28 cellular contexts compared by ENCODE assay signal in the genomic region with DNA sequence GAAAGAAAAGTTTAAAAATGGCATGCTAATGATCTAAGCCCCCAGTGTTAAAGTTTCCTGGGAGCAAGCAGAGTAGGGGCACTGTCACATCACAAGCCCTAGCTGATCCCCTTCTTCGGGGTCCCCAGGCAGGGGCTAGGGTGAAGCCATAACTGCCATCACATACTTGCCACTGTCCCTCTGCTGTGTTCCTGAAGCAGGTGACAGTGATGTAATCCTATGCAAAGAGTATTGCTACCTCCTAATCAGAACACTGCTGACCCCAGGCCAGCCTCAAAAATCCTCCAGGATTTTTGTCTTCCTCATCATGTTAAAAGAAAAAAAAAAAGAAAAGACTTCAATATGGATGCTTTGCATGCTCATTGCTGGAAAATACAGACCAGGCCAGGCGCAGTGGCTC. TPM values are rescaled to one million over a fixed set of nuclear protein-coding genes. Genes with fewer than 3 reads are reported as not detected.
A peak's percentile ranks its signal among the peaks of the same experiment; 100 is the strongest.
DNase-seq lines count a peak whose midpoint lies in the region; ATAC-seq, FAIRE-seq and TF ChIP-seq lines count a peak whose summit lies in the region.
"Had no signal": no experiment of that assay in that cellular context is flagged by ENCODE, and none has a peak within 500 bp of the region (broad histone marks: within the 10 kb centered on the region; RNA-seq: fewer than 3 reads in every experiment).

No MANE protein-coding gene starts in this region.

- no peak overlapping the region for H3K4me3 ChIP-seq in liver (ENCODE audit: low read depth in 1 of 3, low read length in 3 of 3)
- H3K4me3 ChIP-seq in HepG2 (replicated peaks in 1 of 3; ENCODE audit: insufficient read depth in 1 of 3, low read depth in 2 of 3, low read length in 3 of 3): no peak overlapping the region
- no peak overlapping the region for H3K4me3 ChIP-seq in pancreas
- no peak overlapping the region for H3K4me3 ChIP-seq in right cardiac atrium (ENCODE audit: low read length)

- no peak overlapping the region for H3K27ac Mint-ChIP-seq in activated T-helper 1 cell treated with anti-CD3 and anti-CD28 coated beads, Interleukin-12 subunit alpha, Interleukin-12 subunit beta, Interleukin-2, Interleukin-4 antibody, amounts not matched to agents 30 ng/mL and 10 ng/mL and 1 ng/mL, durations not matched to agents 14 hours and 24 hours and 36 hours
- H3K27ac Mint-ChIP-seq in memory B cell: no peak overlapping the region
- H3K27ac Mint-ChIP-seq: CD8-positive, alpha-beta T cell; stimulated activated naive CD8-positive, alpha-beta T cell treated with anti-CD3 and anti-CD28 coated beads, Interleukin-15, Interleukin-2, amounts not matched to agents 100 ng/mL and 50 ng/mL, for 24 hours had no signal

- intact Hi-C loops in HepG2 (cut with micrococcal nuclease; ENCODE audit: unreplicated experiment): loop anchor here (5.0 kb wide), 1 partner anchor 138 kb away; no protein-coding TSS in a partner anchor
- intact Hi-C loops in activated T-helper 1 cell treated with anti-CD3 and anti-CD28 coated beads, Interleukin-12 subunit alpha, Interleukin-12 subunit beta, Interleukin-2, Interleukin-4 antibody, amounts not matched to agents 30 ng/mL and 10 ng/mL and 1 ng/mL, durations not matched to agents 14 hours and 24 hours and 36 hours (cut with micrococcal nuclease): no loop called here
- intact Hi-C loops in pancreas (cut with DNase I): no loop called here
- intact Hi-C loops in right cardiac atrium (cut with DNase I): loop anchor here in 1 of 4 donors (10.0 kb wide), 1 partner anchor 141 kb away; no protein-coding TSS in a partner anchor

- ATAC-seq in HepG2: no peak
- ATAC-seq in memory B cell (ENCODE audit: low read depth): no peak
- ATAC-seq in pancreas: no peak
- ATAC-seq in right cardiac atrium: no peak
- ATAC-seq: activated T-cell treated with anti-CD3 and anti-CD28 coated beads, Interleukin-2, amount 50 U/mL, for 4 hours; CD8-positive, alpha-beta T cell; heart left ventricle; naive thymus-derived CD4-positive, alpha-beta T cell; WTC11 had no signal

- no peak for TF ChIP-seq POLR2A in HepG2 (IDR thresholded peaks at IDR 0.05; ENCODE audit: insufficient read depth in 1 of 2, low read depth in 2 of 2, low read length in 2 of 2)

- TF ChIP-seq EP300 in HepG2 (IDR thresholded peaks at IDR 0.05; ENCODE audit: low read depth in 2 of 2, low read length in 2 of 2): no peak
- no peak for TF ChIP-seq EP300 in HepG2 (CRISPR knock-in tag; IDR thresholded peaks at IDR 0.05; ENCODE audit: borderline replicate concordance)

- H3K36me3 Mint-ChIP-seq in activated T-helper 1 cell treated with anti-CD3 and anti-CD28 coated beads, Interleukin-12 subunit alpha, Interleukin-12 subunit beta, Interleukin-2, Interleukin-4 antibody, amounts not matched to agents 30 ng/mL and 10 ng/mL and 1 ng/mL, durations not matched to agents 14 hours and 24 hours and 36 hours (ENCODE audit: low read depth): peaks cover 25% of the 10 kb centered on the region
- peaks cover 6% of the 10 kb centered on the region for H3K36me3 Mint-ChIP-seq in memory B cell

- peaks cover 12% of the 10 kb centered on the region for H3K9me3 Mint-ChIP-seq in activated T-helper 1 cell treated with anti-CD3 and anti-CD28 coated beads, Interleukin-12 subunit alpha, Interleukin-12 subunit beta, Interleukin-2, Interleukin-4 antibody, amounts not matched to agents 30 ng/mL and 10 ng/mL and 1 ng/mL, durations not matched to agents 14 hours and 24 hours and 36 hours
- H3K9me3 Mint-ChIP-seq in memory B cell: no peaks in the 10 kb centered on the region
- H3K9me3 Mint-ChIP-seq: activated T-cell treated with anti-CD3 and anti-CD28 coated beads, Interleukin-2, amount 50 U/mL, for 4 hours; CD8-positive, alpha-beta T cell; stimulated activated naive CD8-positive, alpha-beta T cell treated with anti-CD3 and anti-CD28 coated beads, Interleukin-15, Interleukin-2, amounts not matched to agents 100 ng/mL and 50 ng/mL, for 24 hours had no signal

- H3K4me2 ChIP-seq in HepG2 (ENCODE audit: low read depth, low read length): no peak overlapping the region; the same call in 1 of the 2 replicates

- H3K4me1 ChIP-seq in liver (ENCODE audit: control insufficient read depth in 4 of 4, insufficient read depth in 4 of 4, low read length in 3 of 4): peaks cover 6 to 21% (median 14%) of the 10 kb centered on the region in 4 donors
- peaks cover 35% of the 10 kb centered on the region for H3K4me1 ChIP-seq in HepG2 (ENCODE audit: insufficient read depth, low read length)
- H3K4me1 ChIP-seq in pancreas: peaks cover 0 to 6% (median 0%) of the 10 kb centered on the region in 3 donors
- H3K4me1 ChIP-seq in right cardiac atrium (ENCODE audit: control insufficient read depth, insufficient read depth, low read length): no peaks in the 10 kb centered on the region
- H3K4me1 ChIP-seq: testis had no signal

- CTCF ChIA-PET in HepG2 (lab: Yijun Ruan, JAX; ENCODE audit: low intra/inter-chr PET ratio, low total read pairs): no interaction called here

- H3K36me3 ChIP-seq in liver (ENCODE audit: control insufficient read depth in 4 of 4, insufficient read depth in 3 of 4, low read depth in 1 of 4, low read length in 3 of 4) (peaks cover 2 to 15% (median 9%) of the 10 kb centered on the region in 4 donors), HepG2 (replicated peaks in 1 of 2; ENCODE audit: control insufficient read depth in 1 of 2, insufficient read depth in 2 of 2, low read length in 2 of 2) (peaks cover 3 to 13% of the 10 kb centered on the region in 2 experiments; a peak in 4 of 5 replicates), pancreas (peaks cover 0 to 6% (median 0%) of the 10 kb centered on the region in 3 donors)

- DNase-seq in HepG2 (ENCODE audit: low spot score) (no peak), memory B cell (ENCODE audit: low spot score in 2 of 2) (no peak), pancreas (no peak), NCI-H187 treated with DMSO at 0.1 percent for 48 hours (lab: John Stamatoyannopoulos, UW) (no peak), right cardiac atrium (no peak)
- DNase-seq in activated T-helper 1 cell treated with anti-CD3 and anti-CD28 coated beads, Interleukin-12 subunit alpha, Interleukin-12 subunit beta, Interleukin-2, Interleukin-4 antibody, amounts not matched to agents 30 ng/mL and 10 ng/mL and 1 ng/mL, durations not matched to agents 14 hours and 24 hours and 36 hours (ENCODE audit: low spot score): no peak
- DNase-seq: activated naive CD4-positive, alpha-beta T cell; activated T-cell treated with anti-CD3 and anti-CD28 coated beads, Interleukin-2, amount 50 U/mL, for 4 hours; AML-193; CD8-positive, alpha-beta T cell; DMS153; foreskin melanocyte; heart left ventricle; IMR-90; kidney; midbrain; naive thymus-derived CD4-positive, alpha-beta T cell; NCI-H446 treated with DMSO at 0.1 percent for 48 hours; NCI-H82; testis had no signal

- no TSS peak for BruUV-seq in HepG2 (replicated peaks; lab: Mats Ljungman, UMichigan)

- H4K20me1 ChIP-seq in HepG2 (ENCODE audit: insufficient read depth, low read length): no peaks in the 10 kb centered on the region

- H3K9me3 ChIP-seq in liver (ENCODE audit: control insufficient read depth in 4 of 4, low read length in 3 of 4): no peaks in the 10 kb centered on the region
- no peaks in the 10 kb centered on the region for H3K9me3 ChIP-seq in HepG2 (ENCODE audit: low read length)
- no peaks in the 10 kb centered on the region for H3K9me3 ChIP-seq in pancreas
- no peaks in the 10 kb centered on the region for H3K9me3 ChIP-seq in right cardiac atrium (ENCODE audit: control insufficient read depth, low read length)
- H3K9me3 ChIP-seq: adrenal gland, heart left ventricle, testis had no signal

- H3K27ac ChIP-seq in liver (ENCODE audit: low read depth in 1 of 2, low read length in 2 of 2) (peak overlapping the region; percentile 67 to 72), HepG2 (ENCODE audit: extremely low read length, insufficient read depth, low read length) (no peak overlapping the region), pancreas (no peak overlapping the region), right cardiac atrium (ENCODE audit: low read length) (no peak overlapping the region)
- H3K27ac ChIP-seq: heart left ventricle, parathyroid adenoma, testis had no signal

- H3K79me2 ChIP-seq in HepG2 (ENCODE audit: insufficient read depth, low read length): peaks cover 15% of the 10 kb centered on the region
- H3K79me2 ChIP-seq: parathyroid adenoma had no signal

- no peaks in the 10 kb centered on the region for H3K27me3 ChIP-seq in liver (ENCODE audit: control insufficient read depth in 4 of 4, insufficient read depth in 4 of 4, low read length in 3 of 4)
- H3K27me3 ChIP-seq in HepG2 (ENCODE audit: control insufficient read depth in 1 of 2, insufficient read depth in 2 of 2, low read length in 2 of 2): no peaks in the 10 kb centered on the region
- no peaks in the 10 kb centered on the region for H3K27me3 ChIP-seq in pancreas
- H3K27me3 ChIP-seq in right cardiac atrium (ENCODE audit: control insufficient read depth, insufficient read depth): no peaks in the 10 kb centered on the region
- H3K27me3 ChIP-seq: adrenal gland, heart left ventricle, testis had no signal

- H3K9ac ChIP-seq in liver (ENCODE audit: low read depth in 1 of 2, low read length in 2 of 2) (no peak overlapping the region), HepG2 (ENCODE audit: insufficient read depth, low read depth, low read length) (no peak overlapping the region)
- H3K9ac ChIP-seq: parathyroid adenoma had no signal

- H3K4me1 Mint-ChIP-seq in activated T-helper 1 cell treated with anti-CD3 and anti-CD28 coated beads, Interleukin-12 subunit alpha, Interleukin-12 subunit beta, Interleukin-2, Interleukin-4 antibody, amounts not matched to agents 30 ng/mL and 10 ng/mL and 1 ng/mL, durations not matched to agents 14 hours and 24 hours and 36 hours (ENCODE audit: low read depth): peaks cover 29% of the 10 kb centered on the region
- peaks cover 11% of the 10 kb centered on the region for H3K4me1 Mint-ChIP-seq in memory B cell

- POLR2A ChIA-PET in HepG2 (lab: Yijun Ruan, JAX): no interaction called here

- no peak for FAIRE-seq in HepG2 (lab: Jason Lieb, UNC)
- FAIRE-seq in pancreas (lab: Jason Lieb, UNC): no peak
- FAIRE-seq: GM12891, kidney had no signal

- H3K4me3 Mint-ChIP-seq in activated T-helper 1 cell treated with anti-CD3 and anti-CD28 coated beads, Interleukin-12 subunit alpha, Interleukin-12 subunit beta, Interleukin-2, Interleukin-4 antibody, amounts not matched to agents 30 ng/mL and 10 ng/mL and 1 ng/mL, durations not matched to agents 14 hours and 24 hours and 36 hours: peak overlapping the region; percentile 98
- H3K4me3 Mint-ChIP-seq in memory B cell: peak overlapping the region; percentile 90

- in situ Hi-C loops in HepG2 (cut with HindIII; ENCODE audit: extremely low pct_ligation_motif_present, low pct_unique_long_range_greater_than_20kb): no loop called here

- no peak for TF ChIP-seq RAD21 in liver (IDR thresholded peaks at IDR 0.05)
- TF ChIP-seq RAD21 in HepG2 (CRISPR knock-in tag; IDR thresholded peaks at IDR 0.05): no peak

- TF ChIP-seq CTCF in liver (IDR thresholded peaks at IDR 0.05; ENCODE audit: low read depth, low read length, missing input control) (no peak), HepG2 (CRISPR knock-in tag; IDR thresholded peaks at IDR 0.05) (no peak), pancreas (IDR thresholded peaks at IDR 0.05) (no peak)

- H3K27me3 Mint-ChIP-seq in activated T-helper 1 cell treated with anti-CD3 and anti-CD28 coated beads, Interleukin-12 subunit alpha, Interleukin-12 subunit beta, Interleukin-2, Interleukin-4 antibody, amounts not matched to agents 30 ng/mL and 10 ng/mL and 1 ng/mL, durations not matched to agents 14 hours and 24 hours and 36 hours (ENCODE audit: insufficient read depth): peaks cover 10% of the 10 kb centered on the region
- H3K27me3 Mint-ChIP-seq in memory B cell: no peaks in the 10 kb centered on the region
- H3K27me3 Mint-ChIP-seq: stimulated activated naive CD8-positive, alpha-beta T cell treated with anti-CD3 and anti-CD28 coated beads, Interleukin-15, Interleukin-2, amounts not matched to agents 100 ng/mL and 50 ng/mL, for 24 hours had no signal

- H2AFZ ChIP-seq in HepG2 (ENCODE audit: low read length): no peak overlapping the region

- WGBS in liver: 92% methylated on average over 2 of the region's 2 CpGs
- WGBS in HepG2 (ENCODE audit: low lambda C conversion rate): 60% methylated on average over 2 of the region's 2 CpGs
- 77 to 87% methylated on average over 2 of the region's 2 CpGs for whole genome bisulfite sequencing in pancreas, 2 donors
- WGBS in right cardiac atrium: 89% methylated on average over 2 of the region's 2 CpGs

RNA-seq across cellular contexts. Expression of a gene that starts 1.2 kb away (rescaled TPM):
- 10 to 100 TPM in 1 of 2 donors, 1 to 10 TPM in 1; 7.4 to 26.4 TPM for total RNA-seq in liver
- 1 to 10 TPM; 5.4 to 6.0 TPM for polyA plus RNA-seq in liver
- total RNA-seq in HepG2 (2016; rRNA removed; fragmentation: Illumina TruSeq; extraction: Trizol): 51.4 and 66.2 TPM in 2 replicates
- 22.7 and 23.4 TPM in 2 replicates for total RNA-seq in HepG2 (2016; cell fraction: cytosol; rRNA removed; fragmentation: Illumina TruSeq; extraction: Trizol; ENCODE audit: low read depth)
- 53.2 and 65.5 TPM in 2 replicates for total RNA-seq in HepG2 (2016; cell fraction: insoluble cytoplasmic fraction; rRNA removed; fragmentation: Illumina TruSeq; extraction: Trizol)
- total RNA-seq in HepG2 (2016; cell fraction: membrane; rRNA removed; fragmentation: Illumina TruSeq; extraction: Trizol): 26.8 and 27.2 TPM in 2 replicates
- 36.7 and 42.5 TPM in 2 replicates for total RNA-seq in HepG2 (2016; cell fraction: nucleus; rRNA removed; fragmentation: Illumina TruSeq; extraction: Trizol)
- 12.1 and 16.8 TPM in 2 replicates for polyA plus RNA-seq in HepG2 (2011; rRNA removed)
- 9.6 and 13.1 TPM in 2 replicates for polyA plus RNA-seq in HepG2 (2011; cell fraction: cytosol; rRNA removed)
- 14.0 and 22.1 TPM in 2 replicates for polyA plus RNA-seq in HepG2 (2011; cell fraction: nucleus; rRNA removed)
- 7.1 and 12.7 TPM in 2 replicates for polyA plus RNA-seq in HepG2 (2012)
- 9.8 and 11.9 TPM in 2 replicates for polyA plus RNA-seq in HepG2 (2016; cell fraction: cytosol; fragmentation: Illumina TruSeq; extraction: Trizol; ENCODE audit: low read depth)
- polyA plus RNA-seq in HepG2 (2016; cell fraction: insoluble cytoplasmic fraction; fragmentation: Illumina TruSeq; extraction: Trizol; ENCODE audit: low read depth): 71.8 and 75.5 TPM in 2 replicates
- 18.4 and 19.2 TPM in 2 replicates for polyA plus RNA-seq in HepG2 (2016; cell fraction: membrane; fragmentation: Illumina TruSeq; extraction: Trizol; ENCODE audit: low read depth)
- 57.5 and 58.7 TPM in 2 replicates for polyA plus RNA-seq in HepG2 (2016; cell fraction: nucleus; fragmentation: Illumina TruSeq; extraction: Trizol; ENCODE audit: insufficient read depth, low read depth)
- 15.8 and 70.0 TPM in 2 replicates for polyA minus RNA-seq in HepG2 (2011; rRNA and poly(A)+ RNA removed; ENCODE audit: low replicate concordance)
- 9.1 and 12.9 TPM in 2 replicates for polyA minus RNA-seq in HepG2 (2011; cell fraction: cytosol; rRNA and poly(A)+ RNA removed)
- 17.5 and 18.8 TPM in 2 replicates for polyA minus RNA-seq in HepG2 (2011; cell fraction: nucleus; rRNA and poly(A)+ RNA removed)
- 73.8 and 87.0 TPM in 2 replicates for total RNA-seq in activated T-helper 1 cell treated with anti-CD3 and anti-CD28 coated beads, Interleukin-12 subunit alpha, Interleukin-12 subunit beta, Interleukin-2, Interleukin-4 antibody, amounts not matched to agents 30 ng/mL and 10 ng/mL and 1 ng/mL, durations not matched to agents 14 hours and 24 hours and 36 hours
- total RNA-seq in pancreas: 1 to 10 TPM; 4.0 to 5.4 (median 5.1) TPM
- polyA plus RNA-seq in pancreas: 1 to 10 TPM; 4.7 to 8.8 TPM
- 1 to 10 TPM; 4.3 to 7.9 (median 6.4) TPM for total RNA-seq in right cardiac atrium
- polyA plus RNA-seq in right cardiac atrium: 4.3 TPM

RNA-seq across cellular contexts. Expression of a gene that starts 45.7 kb away (rescaled TPM):
- total RNA-seq in liver: 10 to 100 TPM; 25.7 to 41.7 TPM
- 10 to 100 TPM; 20.4 to 31.0 TPM for polyA plus RNA-seq in liver
- 31.0 and 39.5 TPM in 2 replicates for total RNA-seq in HepG2 (2016; rRNA removed; fragmentation: Illumina TruSeq; extraction: Trizol)
- 58.3 and 64.9 TPM in 2 replicates for total RNA-seq in HepG2 (2016; cell fraction: cytosol; rRNA removed; fragmentation: Illumina TruSeq; extraction: Trizol; ENCODE audit: low read depth)
- total RNA-seq in HepG2 (2016; cell fraction: insoluble cytoplasmic fraction; rRNA removed; fragmentation: Illumina TruSeq; extraction: Trizol): 32.3 and 33.3 TPM in 2 replicates
- total RNA-seq in HepG2 (2016; cell fraction: membrane; rRNA removed; fragmentation: Illumina TruSeq; extraction: Trizol): 113 and 119 TPM in 2 replicates
- total RNA-seq in HepG2 (2016; cell fraction: nucleus; rRNA removed; fragmentation: Illumina TruSeq; extraction: Trizol): 17.3 and 21.7 TPM in 2 replicates
- polyA plus RNA-seq in HepG2 (2011; rRNA removed): 76.5 and 82.8 TPM in 2 replicates
- 90.5 and 92.1 TPM in 2 replicates for polyA plus RNA-seq in HepG2 (2011; cell fraction: cytosol; rRNA removed)
- polyA plus RNA-seq in HepG2 (2011; cell fraction: nucleus; rRNA removed): 33.9 and 37.1 TPM in 2 replicates
- 39.1 and 50.3 TPM in 2 replicates for polyA plus RNA-seq in HepG2 (2012)
- 108 and 109 TPM in 2 replicates for polyA plus RNA-seq in HepG2 (2016; cell fraction: cytosol; fragmentation: Illumina TruSeq; extraction: Trizol; ENCODE audit: low read depth)
- 32.4 and 39.7 TPM in 2 replicates for polyA plus RNA-seq in HepG2 (2016; cell fraction: insoluble cytoplasmic fraction; fragmentation: Illumina TruSeq; extraction: Trizol; ENCODE audit: low read depth)
- polyA plus RNA-seq in HepG2 (2016; cell fraction: membrane; fragmentation: Illumina TruSeq; extraction: Trizol; ENCODE audit: low read depth): 111 and 130 TPM in 2 replicates
- 25.3 and 27.6 TPM in 2 replicates for polyA plus RNA-seq in HepG2 (2016; cell fraction: nucleus; fragmentation: Illumina TruSeq; extraction: Trizol; ENCODE audit: insufficient read depth, low read depth)
- 192 and 280 TPM in 2 replicates for polyA minus RNA-seq in HepG2 (2011; rRNA and poly(A)+ RNA removed; ENCODE audit: low replicate concordance)
- polyA minus RNA-seq in HepG2 (2011; cell fraction: cytosol; rRNA and poly(A)+ RNA removed): 89.2 and 103 TPM in 2 replicates
- polyA minus RNA-seq in HepG2 (2011; cell fraction: nucleus; rRNA and poly(A)+ RNA removed): 50.3 and 54.8 TPM in 2 replicates
- total RNA-seq in activated T-helper 1 cell treated with anti-CD3 and anti-CD28 coated beads, Interleukin-12 subunit alpha, Interleukin-12 subunit beta, Interleukin-2, Interleukin-4 antibody, amounts not matched to agents 30 ng/mL and 10 ng/mL and 1 ng/mL, durations not matched to agents 14 hours and 24 hours and 36 hours: 122 and 127 TPM in 2 replicates
- total RNA-seq in pancreas: 10 to 100 TPM; 36.3 to 55.2 (median 44.5) TPM
- 10 to 100 TPM; 23.7 to 33.2 TPM for polyA plus RNA-seq in pancreas
- 10 to 100 TPM; 71.9 to 79.2 (median 72.8) TPM for total RNA-seq in right cardiac atrium
- 40.6 TPM for polyA plus RNA-seq in right cardiac atrium

RNA-seq across cellular contexts. Expression of a gene that starts 46.5 kb away (rescaled TPM):
- total RNA-seq in liver: under 1 TPM; under 0.01 TPM
- polyA plus RNA-seq in liver: under 1 TPM in 1 of 2 donors, not detected in 1; 0.02 TPM
- total RNA-seq in HepG2 (2016; rRNA removed; fragmentation: Illumina TruSeq; extraction: Trizol): 0.01 and 0.02 TPM in 2 replicates
- total RNA-seq in HepG2 (2016; cell fraction: cytosol; rRNA removed; fragmentation: Illumina TruSeq; extraction: Trizol; ENCODE audit: low read depth): not detected in 2 replicates
- total RNA-seq in HepG2 (2016; cell fraction: insoluble cytoplasmic fraction; rRNA removed; fragmentation: Illumina TruSeq; extraction: Trizol): 0.01 TPM in 1 of 2 replicates, not detected in the other
- total RNA-seq in HepG2 (2016; cell fraction: membrane; rRNA removed; fragmentation: Illumina TruSeq; extraction: Trizol): not detected in 2 replicates
- total RNA-seq in HepG2 (2016; cell fraction: nucleus; rRNA removed; fragmentation: Illumina TruSeq; extraction: Trizol): 0.03 TPM in 1 of 2 replicates, not detected in the other
- polyA plus RNA-seq in HepG2 (2011; rRNA removed): not detected in 2 replicates
- polyA plus RNA-seq in HepG2 (2011; cell fraction: cytosol; rRNA removed): under 0.01 TPM in 2 replicates
- polyA plus RNA-seq in HepG2 (2011; cell fraction: nucleus; rRNA removed): under 0.01 TPM in 1 of 2 replicates, not detected in the other
- not detected in 2 replicates for polyA plus RNA-seq in HepG2 (2012)
- polyA plus RNA-seq in HepG2 (2016; cell fraction: cytosol; fragmentation: Illumina TruSeq; extraction: Trizol; ENCODE audit: low read depth): 0.01 TPM in 2 replicates
- 0.05 TPM in 1 of 2 replicates, not detected in the other for polyA plus RNA-seq in HepG2 (2016; cell fraction: insoluble cytoplasmic fraction; fragmentation: Illumina TruSeq; extraction: Trizol; ENCODE audit: low read depth)
- 0.01 TPM in 2 replicates for polyA plus RNA-seq in HepG2 (2016; cell fraction: membrane; fragmentation: Illumina TruSeq; extraction: Trizol; ENCODE audit: low read depth)
- not detected in 2 replicates for polyA plus RNA-seq in HepG2 (2016; cell fraction: nucleus; fragmentation: Illumina TruSeq; extraction: Trizol; ENCODE audit: insufficient read depth, low read depth)
- 0.02 TPM in 2 replicates for polyA minus RNA-seq in HepG2 (2011; rRNA and poly(A)+ RNA removed; ENCODE audit: low replicate concordance)
- not detected in 2 replicates for polyA minus RNA-seq in HepG2 (2011; cell fraction: cytosol; rRNA and poly(A)+ RNA removed)
- polyA minus RNA-seq in HepG2 (2011; cell fraction: nucleus; rRNA and poly(A)+ RNA removed): not detected in 2 replicates
- 0.02 and 0.08 TPM in 2 replicates for total RNA-seq in activated T-helper 1 cell treated with anti-CD3 and anti-CD28 coated beads, Interleukin-12 subunit alpha, Interleukin-12 subunit beta, Interleukin-2, Interleukin-4 antibody, amounts not matched to agents 30 ng/mL and 10 ng/mL and 1 ng/mL, durations not matched to agents 14 hours and 24 hours and 36 hours
- 1 to 10 TPM; 1.1 to 1.8 (median 1.4) TPM for total RNA-seq in pancreas
- polyA plus RNA-seq in pancreas: 1 to 10 TPM in 1 of 2 donors, under 1 TPM in 1; 0.68 to 1.1 TPM
- under 1 TPM; 0.03 to 0.37 (median 0.06) TPM for total RNA-seq in right cardiac atrium
- 0.02 TPM for polyA plus RNA-seq in right cardiac atrium
- total RNA-seq: A673, IMR-90 had no signal
- polyA plus RNA-seq: IMR-90; naive thymus-derived CD4-positive, alpha-beta T cell; smooth muscle cell had no signal

Comparison
In these comparisons a context has a peak if more than half of its experiments do, and no peak if none do; other contexts are left out.
1. H3K27ac ChIP-seq: peak in liver (2 of 2); none in HepG2 (single experiment), pancreas (0 of 4) and right cardiac atrium (single experiment).